16 cellular contexts compared by ENCODE assay signal in genomic region chr5:76838481-76839261, GRCh38. TPM values are rescaled to one million over a fixed set of nuclear protein-coding genes. Genes with fewer than 3 reads are reported as not detected.
DNase-seq lines count a peak whose midpoint lies in the region; ATAC-seq and TF ChIP-seq lines count a peak whose summit lies in the region.
"Had no signal": no experiment of that assay in that cellular context is flagged by ENCODE, and none has a peak within 500 bp of the region (broad histone marks: within the 10 kb centered on the region; RNA-seq: fewer than 3 reads in every experiment).

No MANE protein-coding gene starts in this region.

- H3K36me3 Mint-ChIP-seq in GM23338 (ENCODE audit: low read depth) = peaks cover 8% of the 10 kb centered on the region

- H3K4me3 ChIP-seq in GM23338 = no peak overlapping the region
- peak overlapping the region; percentile 7; the same call in 1 of the 2 replicates for H3K4me3 ChIP-seq in SK-N-MC
- no peak overlapping the region for H3K4me3 ChIP-seq in fibroblast of the aortic adventitia (ENCODE audit: low read depth, low read length)
- H3K4me3 ChIP-seq: gastroesophageal sphincter, sigmoid colon, upper lobe of left lung had no signal

- no peaks in the 10 kb centered on the region for H3F3A ChIP-seq in GM23338 (replicated peaks; ENCODE audit: low read depth)

- H3K27ac ChIP-seq in GM23338 (ENCODE audit: low read depth) = 0 out of 2 replicates have a peak overlapping the region, but pooled peaks have one; percentile 40
- no peak overlapping the region for H3K27ac ChIP-seq in SK-N-MC
- H3K27ac ChIP-seq in substantia nigra (ENCODE audit: low read depth, low read length, poor library complexity, severe bottlenecking) = no peak overlapping the region
- H3K27ac ChIP-seq: gastroesophageal sphincter, sigmoid colon had no signal

- intact Hi-C loops in Right ventricle myocardium inferior (cut with DNase I) = no loop called here

- H3K9me3 Mint-ChIP-seq in GM23338 = no peaks in the 10 kb centered on the region
- H3K9me3 Mint-ChIP-seq: central memory CD8-positive, alpha-beta T cell had no signal

- H3K36me3 ChIP-seq in GM23338 (ENCODE audit: insufficient read depth) (peaks cover 7% of the 10 kb centered on the region; the same call in 1 of the 2 replicates), SK-N-MC (ENCODE audit: insufficient read depth, low read length) (no peaks in the 10 kb centered on the region)
- H3K36me3 ChIP-seq: gastroesophageal sphincter, sigmoid colon, upper lobe of left lung had no signal

- TF ChIP-seq CTCF in GM23338 (conservative IDR thresholded peaks at IDR 0.05; ENCODE audit: low read depth in 2 of 2) (no peak), fibroblast of the aortic adventitia (IDR thresholded peaks at IDR 0.05; ENCODE audit: insufficient read depth, low read length) (no peak)

- H3K4me1 ChIP-seq in GM23338 (ENCODE audit: insufficient read depth) = no peaks in the 10 kb centered on the region
- H3K4me1 ChIP-seq: gastroesophageal sphincter, sigmoid colon, upper lobe of left lung had no signal

- no peaks in the 10 kb centered on the region for H3K9me2 ChIP-seq in GM23338 (ENCODE audit: insufficient read depth)

- H3K4me2 ChIP-seq in GM23338 = no peak overlapping the region

- H3K9me3 ChIP-seq in SK-N-MC (ENCODE audit: low read depth, low read length) = no peaks in the 10 kb centered on the region
- H3K9me3 ChIP-seq: gastroesophageal sphincter, sigmoid colon, upper lobe of left lung had no signal

- 0 out of 2 replicates have a peak, but pooled peaks cover 4% of the 10 kb centered on the region for H3K79me2 ChIP-seq in GM23338 (replicated peaks; ENCODE audit: insufficient read depth)

- H3K4me3 Mint-ChIP-seq in GM23338 = no peak overlapping the region
- H3K4me3 Mint-ChIP-seq: central memory CD8-positive, alpha-beta T cell had no signal

- H2AFZ ChIP-seq in GM23338 = no peak overlapping the region

- no peaks in the 10 kb centered on the region for H3K27me3 ChIP-seq in GM23338 (ENCODE audit: insufficient read depth)
- H3K27me3 ChIP-seq: gastroesophageal sphincter, sigmoid colon, upper lobe of left lung had no signal

- H3K27me3 Mint-ChIP-seq in GM23338 (ENCODE audit: insufficient read depth, low read depth, poor library complexity) = no peaks in the 10 kb centered on the region

- no peak overlapping the region; the same call in 1 of the 2 replicates for H3K27ac Mint-ChIP-seq in GM23338

- H3K9ac ChIP-seq in SK-N-MC (ENCODE audit: insufficient read length) = no peak overlapping the region

- DNase-seq in GM23338 (ENCODE audit: low spot score) (no peak), SK-N-MC (ENCODE audit: low read depth, low spot score) (no peak), fibroblast of the aortic adventitia (ENCODE audit: low read depth) (peak; percentile 20), renal cortical epithelial cell (ENCODE audit: low read depth) (peak; percentile 89), substantia nigra (lab: John Stamatoyannopoulos, UW) (no peak), Right ventricle myocardium inferior (ENCODE audit: missing footprints) (no peak), NCI-H82 (lab: John Stamatoyannopoulos, UW) (no peak)
- no peak for DNase-seq in activated CD4-positive, alpha-beta T cell treated with anti-CD3 and anti-CD28 coated beads, Interleukin-2, amount 50 U/mL, for 48 hours
- DNase-seq: activated T-cell treated with anti-CD3 and anti-CD28 coated beads, Interleukin-2, amount 50 U/mL, for 48 hours; midbrain; NCI-H187 treated with DMSO at 0.1 percent for 48 hours; NK-92 treated with Interleukin-12 subunit alpha and Interleukin-12 subunit beta, amount 100 ng/mL, for 24 hours; sigmoid colon; upper lobe of left lung had no signal

- peak; percentile 77 for ATAC-seq in GM23338
- ATAC-seq in Right ventricle myocardium inferior = no peak
- ATAC-seq: gastroesophageal sphincter had no signal

- H3K4me1 Mint-ChIP-seq in GM23338 = peaks cover 11% of the 10 kb centered on the region; the same call in 2 of the 3 replicates
- H3K4me1 Mint-ChIP-seq: central memory CD8-positive, alpha-beta T cell had no signal

- H4K20me1 ChIP-seq in GM23338 (replicated peaks; ENCODE audit: insufficient read depth) = no peaks in the 10 kb centered on the region

TF ChIP-seq in GM23338, 12 proteins besides CTCF, POLR2A, EP300 and RAD21:
- no peak for TF ChIP-seq JUNB (IDR thresholded peaks at IDR 0.05; ENCODE audit: unreplicated experiment)
- no peak for TF ChIP-seq ETS1 (IDR thresholded peaks at IDR 0.05)
- TF ChIP-seq REST (IDR thresholded peaks at IDR 0.05; ENCODE audit: unreplicated experiment) = no peak
- TF ChIP-seq STAT1 (IDR thresholded peaks at IDR 0.05; ENCODE audit: unreplicated experiment) = no peak

RNA-seq across cellular contexts. Expression of gene S100Z, which starts 11.1 kb away (rescaled TPM):
- total RNA-seq in GM23338 (2014; rRNA removed; shearing (Covaris generic)) = not detected in 2 replicates
- polyA plus RNA-seq in GM23338 (2016; fragmentation: Nextera tagmentation; extraction: Ambion mirVana) = not detected in 2 replicates
- total RNA-seq in fibroblast of the aortic adventitia (ENCODE audit: low replicate concordance) (not detected in 2 replicates), renal cortical epithelial cell (not detected in 2 replicates), Right ventricle myocardium inferior (not detected)
- total RNA-seq: gastroesophageal sphincter, sigmoid colon had no signal

RNA-seq across cellular contexts. Expression of gene F2RL1, which starts 19.8 kb away (rescaled TPM):
- 27.1 and 32.1 TPM in 2 replicates for total RNA-seq in GM23338 (2014; rRNA removed; shearing (Covaris generic))
- polyA plus RNA-seq in GM23338 (2016; fragmentation: Nextera tagmentation; extraction: Ambion mirVana) = 15.3 and 16.2 TPM in 2 replicates
- total RNA-seq in fibroblast of the aortic adventitia (ENCODE audit: low replicate concordance) (3.1 and 35.1 TPM in 2 replicates), renal cortical epithelial cell (119 and 170 TPM in 2 replicates), Right ventricle myocardium inferior (0.73 TPM)

Comparison
In these comparisons a context has a peak if more than half of its experiments do, and no peak if none do; other contexts are left out.
1. DNase-seq: peak in fibroblast of the aortic adventitia (single experiment) and renal cortical epithelial cell (single experiment); none in GM23338 (single experiment), SK-N-MC (single experiment), substantia nigra (0 of 49), activated CD4-positive, alpha-beta T cell treated with anti-CD3 and anti-CD28 coated beads, Interleukin-2, amount 50 U/mL, for 48 hours (0 of 2), Right ventricle myocardium inferior (single experiment) and NCI-H82 (single experiment).